In genomic region chr20:57586370-57586793, GRCh38 we compare ENCODE assay signal across 1 cellular context.
TF ChIP-seq lines count a peak whose summit lies in the region.

No MANE protein-coding gene starts in this region.

TF ChIP-seq in HepG2, 621 proteins besides CTCF, POLR2A, EP300 and RAD21 (continued from another document and continues in another):
- TF ChIP-seq ZNF773 (CRISPR knock-in tag; IDR thresholded peaks at IDR 0.05; ENCODE audit: borderline replicate concordance) (peak; percentile 43; the same call in 1 of the 2 replicates), ZNF451 (CRISPR knock-in tag; IDR thresholded peaks at IDR 0.05) (peak; percentile 82; the same call in 1 of the 2 replicates), ZNF512 (CRISPR knock-in tag; IDR thresholded peaks at IDR 0.05) (no peak), TEF (CRISPR knock-in tag; IDR thresholded peaks at IDR 0.05) (no peak), ZMAT5 (CRISPR knock-in tag; IDR thresholded peaks at IDR 0.05; ENCODE audit: borderline replicate concordance, low read depth) (no peak), JUND (CRISPR knock-in tag; IDR thresholded peaks at IDR 0.05) (no peak), ZNF691 (CRISPR knock-in tag; IDR thresholded peaks at IDR 0.05; ENCODE audit: borderline replicate concordance, low read depth) (0 out of 2 replicates have a peak, but pooled peaks have one; percentile 45), PHB2 (IDR thresholded peaks at IDR 0.05; ENCODE audit: partially characterized antibody) (no peak), TP53 (CRISPR knock-in tag; conservative IDR thresholded peaks at IDR 0.05) (no peak), ZNF33A (CRISPR knock-in tag; IDR thresholded peaks at IDR 0.05; ENCODE audit: borderline replicate concordance) (no peak), ZNF367 (CRISPR knock-in tag; IDR thresholded peaks at IDR 0.05; ENCODE audit: borderline replicate concordance) (no peak), PRDM15 (CRISPR knock-in tag; IDR thresholded peaks at IDR 0.05) (no peak), SIX1 (CRISPR knock-in tag; IDR thresholded peaks at IDR 0.05; ENCODE audit: borderline replicate concordance) (peak; percentile 42; the same call in 1 of the 2 replicates), CBX5 (CRISPR knock-in tag; IDR thresholded peaks at IDR 0.05; ENCODE audit: borderline replicate concordance) (no peak; the same call in 1 of the 2 replicates), ZNF414 (CRISPR knock-in tag; IDR thresholded peaks at IDR 0.05) (0 out of 2 replicates have a peak, but pooled peaks have one; percentile 38), MYPOP (CRISPR knock-in tag; IDR thresholded peaks at IDR 0.05) (no peak), MTA3 (CRISPR knock-in tag; IDR thresholded peaks at IDR 0.05) (no peak), ZNF770 (CRISPR knock-in tag; IDR thresholded peaks at IDR 0.05) (no peak), HES4 (CRISPR knock-in tag; IDR thresholded peaks at IDR 0.05; ENCODE audit: borderline replicate concordance) (no peak; the same call in 1 of the 2 replicates), JARID2 (CRISPR knock-in tag; IDR thresholded peaks at IDR 0.05; ENCODE audit: insufficient replicate concordance) (no peak), FLYWCH1 (CRISPR knock-in tag; IDR thresholded peaks at IDR 0.05) (no peak), JUNB (CRISPR knock-in tag; IDR thresholded peaks at IDR 0.05; ENCODE audit: borderline replicate concordance) (no peak), KIAA2018 (CRISPR knock-in tag; IDR thresholded peaks at IDR 0.05; ENCODE audit: borderline replicate concordance) (no peak), POGK (CRISPR knock-in tag; conservative IDR thresholded peaks at IDR 0.05) (no peak), ZNF124 (CRISPR knock-in tag; IDR thresholded peaks at IDR 0.05) (no peak; the same call in 1 of the 2 replicates), ZBTB14 (CRISPR knock-in tag; IDR thresholded peaks at IDR 0.05) (no peak), ZNF207 (IDR thresholded peaks at IDR 0.05; ENCODE audit: borderline replicate concordance) (no peak), CCDC6 (CRISPR knock-in tag; IDR thresholded peaks at IDR 0.05) (no peak), ATM (IDR thresholded peaks at IDR 0.05; ENCODE audit: borderline replicate concordance) (no peak)
